In genomic region chr1:25556791-25557476, GRCh38 we compare ENCODE assay signal across 8 cellular contexts. TPM values are rescaled to one million over a fixed set of nuclear protein-coding genes. Genes with fewer than 3 reads are reported as not detected.
DNase-seq lines count a peak whose midpoint lies in the region; ATAC-seq, FAIRE-seq and TF ChIP-seq lines count a peak whose summit lies in the region.

No MANE protein-coding gene starts in this region.

- TF ChIP-seq CTCF in fibroblast of mammary gland (conservative IDR thresholded peaks at IDR 0.05; ENCODE audit: control insufficient read depth, insufficient read depth, low read depth, low read length) = no peak

- peak overlapping the region; percentile 87 for H3K27ac Mint-ChIP-seq in T-helper 17 cell

- peaks cover 2% of the 10 kb centered on the region for H3K36me3 Mint-ChIP-seq in T-helper 17 cell (ENCODE audit: low read depth)

- FAIRE-seq in GM12891 (lab: Jason Lieb, UNC) = peak; percentile 70

- peaks cover 67% of the 10 kb centered on the region for H3K4me1 Mint-ChIP-seq in T-helper 17 cell

- no peaks in the 10 kb centered on the region for H3K27me3 Mint-ChIP-seq in T-helper 17 cell

- no peak for TF ChIP-seq POLR2A in GM12891 (IDR thresholded peaks at IDR 0.05; ENCODE audit: low read depth, low read length)

- in situ Hi-C loops in ACHN (cut with HindIII; ENCODE audit: low pct_ligation_motif_present, low pct_unique_long_range_greater_than_20kb, low sequenced_read_pairs) = no loop called here

- H3K9me3 ChIP-seq in T-helper 17 cell (ENCODE audit: control insufficient read depth, low read length, poor library complexity, severe bottlenecking) = no peaks in the 10 kb centered on the region

- H3K4me3 Mint-ChIP-seq in T-helper 17 cell = peak overlapping the region; percentile 53

- DNase-seq in ACHN (peak; percentile 29), GM12891 (ENCODE audit: insufficient read length, low spot score) (no peak), T-helper 17 cell (no peak), fibroblast of mammary gland (ENCODE audit: low read depth) (peak; percentile 58), HuH-7 (ENCODE audit: low spot score) (no peak), ureter (ENCODE audit: low spot score) (no peak), NCI-H2029 (lab: John Stamatoyannopoulos, UW) (no peak)

- ATAC-seq in T-helper 17 cell = peak; percentile 68
- ATAC-seq in HG03354 (IDR thresholded peaks at IDR 0.05; ENCODE audit: poor library complexity, severe bottlenecking, unreplicated experiment) = no peak

- H3K4me3 ChIP-seq in fibroblast of mammary gland (ENCODE audit: control insufficient read depth, low read depth, low read length) = no peak overlapping the region

TF ChIP-seq in GM12891, 5 proteins besides CTCF, POLR2A, EP300 and RAD21:
- TF ChIP-seq SPI1 (IDR thresholded peaks at IDR 0.05; ENCODE audit: low read depth, low read length) (no peak), POU2F2 (IDR thresholded peaks at IDR 0.05; ENCODE audit: low read depth, low read length) (no peak), PAX5 (IDR thresholded peaks at IDR 0.05; ENCODE audit: insufficient read depth, low read length, severe bottlenecking) (no peak), POLR2AphosphoS5 (IDR thresholded peaks at IDR 0.05; ENCODE audit: low read depth, low read length) (no peak), TAF1 (IDR thresholded peaks at IDR 0.05; ENCODE audit: low read depth, low read length) (no peak)
TF ChIP-seq in GM12891: peak in this region for 0.

RNA-seq across cellular contexts. Expression of gene LDLRAP1, which starts 13.5 kb away (rescaled TPM):
- 8.4 TPM for polyA plus RNA-seq in GM12891 (2012; ENCODE audit: low read depth, missing spikeins)
- total RNA-seq in T-helper 17 cell (10 to 100 TPM; 90.3 to 96.6 TPM), ureter (14.4 TPM)

RNA-seq across cellular contexts. Expression of gene MAN1C1, which starts 59.7 kb away (rescaled TPM):
- polyA plus RNA-seq in GM12891 (2012; ENCODE audit: low read depth, missing spikeins) = 0.94 TPM
- total RNA-seq in T-helper 17 cell (10 to 100 TPM; 16.9 to 27.3 TPM), ureter (8.7 TPM)

Comparison
In these comparisons a context has a peak if more than half of its experiments do, and no peak if none do; other contexts are left out.
1. DNase-seq: peak in ACHN (single experiment) and fibroblast of mammary gland (single experiment); none in GM12891 (single experiment), T-helper 17 cell (0 of 3), HuH-7 (single experiment), ureter (single experiment) and NCI-H2029 (single experiment).